Comparison of ENCODE assay signal across 1 cellular context in genomic region chr17:43068570-43069367, GRCh38.
TF ChIP-seq lines count a peak whose summit lies in the region.

No MANE protein-coding gene starts in this region.

TF ChIP-seq in HepG2, 621 proteins besides CTCF, POLR2A, EP300 and RAD21 (continued from another document and continues in another):
- TF ChIP-seq SETDB1 (CRISPR knock-in tag; IDR thresholded peaks at IDR 0.05; ENCODE audit: borderline replicate concordance): no peak
- peak; percentile 83 for TF ChIP-seq POGK (CRISPR knock-in tag; conservative IDR thresholded peaks at IDR 0.05)
- TF ChIP-seq SAP130 (CRISPR knock-in tag; IDR thresholded peaks at IDR 0.05; ENCODE audit: low read depth): peak; percentile 89
- peak; percentile 34; the same call in 1 of the 2 replicates for TF ChIP-seq SP140L (CRISPR knock-in tag; IDR thresholded peaks at IDR 0.05; ENCODE audit: borderline replicate concordance)
- no peak for TF ChIP-seq NFKB2 (CRISPR knock-in tag; IDR thresholded peaks at IDR 0.05; ENCODE audit: borderline replicate concordance)
- TF ChIP-seq MED8 (CRISPR knock-in tag; IDR thresholded peaks at IDR 0.05; ENCODE audit: insufficient replicate concordance): peak; percentile 67
- peak; percentile 90; the same call in 1 of the 2 replicates for TF ChIP-seq HBP1 (CRISPR knock-in tag; IDR thresholded peaks at IDR 0.05; ENCODE audit: low read depth)
- TF ChIP-seq GLMP (CRISPR knock-in tag; IDR thresholded peaks at IDR 0.05; ENCODE audit: borderline replicate concordance): no peak
- peak; percentile 99 for TF ChIP-seq ZNF644 (CRISPR knock-in tag; IDR thresholded peaks at IDR 0.05; ENCODE audit: low read depth)
- peak; percentile 62; the same call in 1 of the 2 replicates for TF ChIP-seq ZNF24 (IDR thresholded peaks at IDR 0.05)
- TF ChIP-seq TRAFD1 (CRISPR knock-in tag; IDR thresholded peaks at IDR 0.05; ENCODE audit: borderline replicate concordance): 0 out of 2 replicates have a peak, but pooled peaks have one; percentile 47
- TF ChIP-seq ZNF780A (CRISPR knock-in tag; IDR thresholded peaks at IDR 0.05): peak; percentile 80; the same call in 1 of the 2 replicates
- TF ChIP-seq CREB1 (IDR thresholded peaks at IDR 0.05): no peak
- peak; percentile 57; the same call in 1 of the 2 replicates for TF ChIP-seq CREB1 (CRISPR knock-in tag; IDR thresholded peaks at IDR 0.05)
- no peak for TF ChIP-seq HNRNPL (IDR thresholded peaks at IDR 0.05; ENCODE audit: low read depth, low read length)
- peak; percentile 94 for TF ChIP-seq RARA (CRISPR knock-in tag; IDR thresholded peaks at IDR 0.05)
- TF ChIP-seq YEATS2 (CRISPR knock-in tag; IDR thresholded peaks at IDR 0.05; ENCODE audit: borderline replicate concordance): peak; percentile 63; the same call in 1 of the 2 replicates
- no peak for TF ChIP-seq ZSCAN20 (CRISPR knock-in tag; IDR thresholded peaks at IDR 0.05; ENCODE audit: borderline replicate concordance)
- peak; percentile 64; the same call in 1 of the 2 replicates for TF ChIP-seq CC2D1A (CRISPR knock-in tag; IDR thresholded peaks at IDR 0.05)
- TF ChIP-seq MBNL3 (CRISPR knock-in tag; conservative IDR thresholded peaks at IDR 0.05): no peak
- TF ChIP-seq ZNF207 (IDR thresholded peaks at IDR 0.05; ENCODE audit: borderline replicate concordance): no peak
- peak; percentile 94; the same call in 1 of the 2 replicates for TF ChIP-seq NCOA1 (CRISPR knock-in tag; IDR thresholded peaks at IDR 0.05)
- no peak for TF ChIP-seq HOXA7 (CRISPR knock-in tag; IDR thresholded peaks at IDR 0.05)
- peak; percentile 61; the same call in 1 of the 2 replicates for TF ChIP-seq TEF (CRISPR knock-in tag; IDR thresholded peaks at IDR 0.05)
- peak; percentile 47; the same call in 1 of the 2 replicates for TF ChIP-seq ELF1 (CRISPR knock-in tag; IDR thresholded peaks at IDR 0.05)
- TF ChIP-seq ZNF33B (CRISPR knock-in tag; IDR thresholded peaks at IDR 0.05): 0 out of 2 replicates have a peak, but pooled peaks have one; percentile 34
- TF ChIP-seq BRD4 (CRISPR knock-in tag; IDR thresholded peaks at IDR 0.05): no peak
- TF ChIP-seq ZNF564 (CRISPR knock-in tag; IDR thresholded peaks at IDR 0.05): no peak
- TF ChIP-seq HMGXB4 (CRISPR knock-in tag; IDR thresholded peaks at IDR 0.05; ENCODE audit: borderline replicate concordance in 1 of 2, low read depth in 1 of 2): peak in 1 of 2 experiments; percentile 77; a peak in 1 of 4 replicates
- no peak for TF ChIP-seq PREB (CRISPR knock-in tag; IDR thresholded peaks at IDR 0.05)
- peak; percentile 97 for TF ChIP-seq AHDC1 (CRISPR knock-in tag; IDR thresholded peaks at IDR 0.05; ENCODE audit: borderline replicate concordance)
- TF ChIP-seq JUND (CRISPR knock-in tag; IDR thresholded peaks at IDR 0.05): peak; percentile 71; the same call in 1 of the 2 replicates
- no peak for TF ChIP-seq GPBP1L1 (CRISPR knock-in tag; IDR thresholded peaks at IDR 0.05)
- 0 out of 2 replicates have a peak, but pooled peaks have one; percentile 37 for TF ChIP-seq MED13 (CRISPR knock-in tag; IDR thresholded peaks at IDR 0.05)
- peak; percentile 81; the same call in 1 of the 2 replicates for TF ChIP-seq KLF9 (CRISPR knock-in tag; IDR thresholded peaks at IDR 0.05; ENCODE audit: low read depth)
- TF ChIP-seq ELK4 (CRISPR knock-in tag; IDR thresholded peaks at IDR 0.05; ENCODE audit: borderline replicate concordance): no peak
- TF ChIP-seq ZNF569 (CRISPR knock-in tag; IDR thresholded peaks at IDR 0.05; ENCODE audit: borderline replicate concordance): no peak
- peak; percentile 86 for TF ChIP-seq ASH2L (IDR thresholded peaks at IDR 0.05; ENCODE audit: insufficient read length, low read depth, low read length)
- 0 out of 2 replicates have a peak, but pooled peaks have one; percentile 59 for TF ChIP-seq SATB2 (CRISPR knock-in tag; IDR thresholded peaks at IDR 0.05)
- TF ChIP-seq ZNF292 (CRISPR knock-in tag; IDR thresholded peaks at IDR 0.05; ENCODE audit: borderline replicate concordance, low read depth): peak; percentile 81; the same call in 1 of the 2 replicates
